In the genomic region with DNA sequence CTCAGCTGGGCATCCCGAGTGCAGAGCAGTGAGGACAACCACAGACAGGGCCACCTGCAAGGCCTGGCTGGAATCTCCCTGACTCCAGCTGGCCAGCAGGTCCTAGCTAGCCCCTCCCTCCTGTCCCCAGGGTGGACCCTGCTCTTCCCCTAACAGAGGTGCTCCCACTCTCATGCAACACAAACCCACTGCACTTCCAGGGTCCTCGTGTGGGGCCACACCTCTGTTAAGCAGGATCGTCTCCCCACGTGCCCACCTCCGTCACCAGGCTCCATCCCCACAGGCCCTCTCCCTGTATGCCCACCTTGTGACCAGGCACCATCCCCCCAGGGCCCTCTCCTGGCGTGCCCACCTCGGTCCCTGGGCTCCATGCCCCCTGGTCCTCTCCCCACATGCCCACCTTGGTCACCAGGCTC, we compare ENCODE assay signal across 31 cellular contexts.
"Had no signal": no experiment of that assay in that cellular context is flagged by ENCODE, and none has a peak within 500 bp of the region (broad histone marks: within the 10 kb centered on the region; RNA-seq: fewer than 3 reads in every experiment).

No MANE protein-coding gene starts in this region.

- H3K27me3 ChIP-seq: breast epithelium, esophagus squamous epithelium, heart right ventricle, right lobe of liver, tibial nerve had no signal

- H3K4me3 ChIP-seq: breast epithelium, esophagus squamous epithelium, heart right ventricle, lower lobe of right lung, right lobe of liver, skin epidermis, tibial nerve had no signal

- H3K27ac ChIP-seq: breast epithelium, epithelial cell of prostate, esophagus squamous epithelium, heart right ventricle, lower lobe of right lung, right lobe of liver, skin epidermis, tibial nerve, WERI-Rb-1 had no signal

- FAIRE-seq: colon, endometrium, urothelium cell line had no signal

- H3K9me3 ChIP-seq: breast epithelium, esophagus squamous epithelium, heart right ventricle, lower lobe of right lung, right lobe of liver, tibial nerve had no signal

- H3K4me1 ChIP-seq: breast epithelium, lower lobe of right lung had no signal

- H3K36me3 ChIP-seq: breast epithelium, lower lobe of right lung, right lobe of liver had no signal

- DNase-seq: activated CD4-positive, alpha-beta memory T cell treated with anti-CD3 and anti-CD28 coated beads for 36 hours; activated CD4-positive, alpha-beta T cell treated with anti-CD3 and anti-CD28 coated beads, Interleukin-2, amount 10 ng/mL, durations not matched to agents 24 days and 14 days; activated CD4-positive, CD25-positive, alpha-beta regulatory T cell treated with anti-CD3 and anti-CD28 coated beads, Interleukin-2, amount 50 U/mL, for 72 hours; activated CD8-positive, alpha-beta memory T cell treated with anti-CD3 and anti-CD28 coated beads, Interleukin-2, amount 10 ng/mL, durations not matched to agents 7 days and 5 days; activated naive CD4-positive, alpha-beta T cell; activated T-cell treated with anti-CD3 and anti-CD28 coated beads for 4 hours; activated T-cell treated with anti-CD3 and anti-CD28 coated beads, Interleukin-2, amount 50 U/mL, for 72 hours; dermis blood vessel endothelial cell; effector CD4-positive, alpha-beta T cell; esophagus squamous epithelium; foreskin melanocyte; heart right ventricle; kidney glomerular epithelial cell; mesenchymal stem cell; stimulated activated CD4-positive, alpha-beta T cell treated with anti-CD3 and anti-CD28 coated beads, Interleukin-2, amount 100 ng/mL, for 24 hours; stimulated activated naive CD4-positive, alpha-beta T cell treated with Interleukin-2 at 50 U/mL for 16 hours; T-helper 17 cell; T1000; WERI-Rb-1 had no signal

- ATAC-seq: activated CD8-positive, alpha-beta memory T cell treated with anti-CD3 and anti-CD28 coated beads, Interleukin-2, amount 10 ng/mL, durations not matched to agents 7 days and 5 days; activated naive CD4-positive, alpha-beta T cell treated with anti-CD3 and anti-CD28 coated beads, Interleukin-2, amount 50 U/mL, for 72 hours; activated T-cell treated with anti-CD3 and anti-CD28 coated beads, Interleukin-2, amount 50 U/mL, for 72 hours; left lobe of liver; lower lobe of right lung; naive thymus-derived CD8-positive, alpha-beta T cell; right lobe of liver; T-helper 17 cell had no signal
